7 cellular contexts compared by ENCODE assay signal in the genomic region with DNA sequence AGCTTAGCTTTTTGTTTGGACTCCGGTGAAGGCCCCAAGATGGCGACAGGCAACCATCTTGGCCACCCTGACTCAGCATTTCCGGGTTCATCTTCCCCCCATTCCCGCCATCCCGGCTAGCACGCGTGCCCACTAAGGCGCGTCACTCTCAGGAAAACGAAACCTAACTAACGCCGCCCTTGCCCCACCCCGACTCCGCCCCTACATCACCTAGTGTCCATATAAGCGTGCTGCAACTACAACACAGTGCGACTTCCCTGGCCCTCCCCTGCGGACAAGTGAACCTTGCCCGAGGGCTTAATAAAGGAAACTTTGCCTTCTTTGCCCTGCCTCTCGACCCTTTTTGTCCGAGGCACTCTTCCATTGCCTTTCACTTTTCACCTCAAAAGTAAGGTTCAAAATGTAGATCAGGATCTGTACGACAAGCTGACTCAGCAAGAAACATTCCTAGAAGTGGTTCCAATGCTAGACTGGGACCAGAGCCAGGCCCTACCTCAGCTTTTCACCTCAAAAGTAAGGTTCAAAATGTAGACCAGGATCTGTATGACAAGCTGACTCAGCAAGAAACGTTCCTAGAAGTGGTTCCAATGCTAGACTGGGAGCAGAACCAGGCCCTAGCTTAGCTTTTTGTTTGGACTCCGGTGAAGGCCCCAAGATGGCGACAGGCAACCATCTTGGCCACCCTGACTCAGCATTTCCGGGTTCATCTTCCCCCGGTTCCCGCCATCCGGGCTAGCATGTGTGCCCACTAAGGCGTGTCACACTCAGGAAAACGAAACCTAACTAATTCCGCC. TPM values are rescaled to one million over a fixed set of nuclear protein-coding genes. Genes with fewer than 3 reads are reported as not detected.
DNase-seq lines count a peak whose midpoint lies in the region; ATAC-seq and TF ChIP-seq lines count a peak whose summit lies in the region.
"Not testable (repeated sequence)": the region's sequence is repeated elsewhere in the genome, so short reads cannot be mapped to it uniquely, and the experiment has no call there.

No MANE protein-coding gene starts in this region.

- H3K4me3 ChIP-seq in GM23338; IMR-90 (ENCODE audit: insufficient read depth, low read depth, low read length); neural progenitor cell; suprapubic skin: not testable (repeated sequence)

- not testable (repeated sequence) for H2BK120ac ChIP-seq in IMR-90 (ENCODE audit: low read depth, low read length)

- H3K27ac Mint-ChIP-seq in GM23338, result peak overlapping the region; percentile 72
- H3K27ac Mint-ChIP-seq in activated naive CD8-positive, alpha-beta T cell treated with anti-CD3 and anti-CD28 coated beads, Interleukin-2, amount 50 U/mL, for 24 hours, result peak overlapping the region; percentile 51
- H3K27ac Mint-ChIP-seq in endothelial cell (ENCODE audit: unreplicated experiment), result not testable (repeated sequence)
- peak overlapping the region; percentile 37 for H3K27ac Mint-ChIP-seq in neural progenitor cell

- peaks cover 11% of the 10 kb centered on the region for H3K9me3 ChIP-seq in IMR-90 (ENCODE audit: control insufficient read depth, insufficient read depth, low read length)
- not testable (repeated sequence) for H3K9me3 ChIP-seq in neural progenitor cell (ENCODE audit: low read depth); suprapubic skin

- ATAC-seq in GM23338; IMR-90 (ENCODE audit: low read depth); activated naive CD8-positive, alpha-beta T cell treated with anti-CD3 and anti-CD28 coated beads, Interleukin-2, amount 50 U/mL, for 24 hours; left lobe of liver: not testable (repeated sequence)

- in situ Hi-C loops in IMR-90 (cut with MboI; ENCODE audit: low sequenced_read_pairs), result not testable (repeated sequence)

- not testable (repeated sequence) for H3K4me1 ChIP-seq in GM23338 (ENCODE audit: insufficient read depth); IMR-90 (ENCODE audit: control insufficient read depth, insufficient read depth, low read length); neural progenitor cell; suprapubic skin

- H2AK5ac ChIP-seq in IMR-90 (ENCODE audit: low read depth, low read length), result not testable (repeated sequence)

- not testable (repeated sequence) for TF ChIP-seq CTCF in GM23338 (conservative IDR thresholded peaks at IDR 0.05; ENCODE audit: low read depth in 2 of 2); IMR-90 (conservative IDR thresholded peaks at IDR 0.05; ENCODE audit: low read depth, low read length); endothelial cell (IDR thresholded peaks at IDR 0.05; ENCODE audit: unreplicated experiment); neural progenitor cell (IDR thresholded peaks at IDR 0.05); suprapubic skin (IDR thresholded peaks at IDR 0.05)

- H3K14ac ChIP-seq in IMR-90 (replicated peaks; ENCODE audit: low read depth, low read length), result not testable (repeated sequence)

- 98% methylated on average over 19 of the region's 31 CpGs; no CpG with 5 or more reads in 1 of the 2 experiments for WGBS in IMR-90 (ENCODE audit: extremely low coverage in 2 of 2, insufficient read length in 1 of 2), 2 experiments
- 95% methylated on average over 31 of the region's 31 CpGs for WGBS in suprapubic skin

- TF ChIP-seq EP300 in suprapubic skin (IDR thresholded peaks at IDR 0.05), result not testable (repeated sequence)

- H3K36me3 ChIP-seq in GM23338 (ENCODE audit: insufficient read depth); IMR-90 (ENCODE audit: control insufficient read depth, insufficient read depth, low read length); neural progenitor cell; suprapubic skin: not testable (repeated sequence)

- H3K4me3 Mint-ChIP-seq in GM23338; activated naive CD8-positive, alpha-beta T cell treated with anti-CD3 and anti-CD28 coated beads, Interleukin-2, amount 50 U/mL, for 24 hours: not testable (repeated sequence)
- H3K4me3 Mint-ChIP-seq in endothelial cell (ENCODE audit: unreplicated experiment) (peak overlapping the region; percentile 44), neural progenitor cell (peak overlapping the region; percentile 43)

- H4K20me1 ChIP-seq in GM23338 (replicated peaks; ENCODE audit: insufficient read depth); IMR-90 (ENCODE audit: insufficient read depth, low read length); neural progenitor cell (ENCODE audit: low read depth): not testable (repeated sequence)

- H2AK9ac ChIP-seq in IMR-90 (replicated peaks; ENCODE audit: low read depth, low read length, poor library complexity), result not testable (repeated sequence)

- not testable (repeated sequence) for TF ChIP-seq RAD21 in IMR-90 (IDR thresholded peaks at IDR 0.05; ENCODE audit: low read length)

- H2AFZ ChIP-seq in GM23338; IMR-90 (replicated peaks; ENCODE audit: low read length, poor library complexity); neural progenitor cell (replicated peaks): not testable (repeated sequence)

- H3K36me3 Mint-ChIP-seq in GM23338 (ENCODE audit: low read depth) (peaks cover 46% of the 10 kb centered on the region), endothelial cell (ENCODE audit: low read depth, unreplicated experiment) (peaks cover 21% of the 10 kb centered on the region)
- H3K36me3 Mint-ChIP-seq in activated naive CD8-positive, alpha-beta T cell treated with anti-CD3 and anti-CD28 coated beads, Interleukin-2, amount 50 U/mL, for 24 hours (ENCODE audit: low read depth); neural progenitor cell: not testable (repeated sequence)

- H3K79me2 ChIP-seq in GM23338 (replicated peaks; ENCODE audit: insufficient read depth); neural progenitor cell (ENCODE audit: low read depth): not testable (repeated sequence)

- H2BK15ac ChIP-seq in IMR-90 (ENCODE audit: low read depth, low read length), result not testable (repeated sequence)

- H3K79me1 ChIP-seq in IMR-90 (ENCODE audit: low read depth in 1 of 2, low read length in 2 of 2), result not testable (repeated sequence)

- intact Hi-C loops in IMR-90 (cut with micrococcal nuclease), result not testable (repeated sequence)

- CTCF ChIA-PET in IMR-90 (lab: Yijun Ruan, JAX), result not testable (repeated sequence)

- H3K9me3 Mint-ChIP-seq in GM23338, result peaks cover 73% of the 10 kb centered on the region
- H3K9me3 Mint-ChIP-seq in activated naive CD8-positive, alpha-beta T cell treated with anti-CD3 and anti-CD28 coated beads, Interleukin-2, amount 50 U/mL, for 24 hours, result peaks cover 28% of the 10 kb centered on the region
- not testable (repeated sequence) for H3K9me3 Mint-ChIP-seq in endothelial cell (ENCODE audit: unreplicated experiment)
- H3K9me3 Mint-ChIP-seq in neural progenitor cell, result peaks cover 46% of the 10 kb centered on the region

- not testable (repeated sequence) for H3K9ac ChIP-seq in IMR-90 (ENCODE audit: low read depth, low read length); neural progenitor cell

- H4K91ac ChIP-seq in IMR-90 (ENCODE audit: insufficient read depth, low read depth, low read length), result not testable (repeated sequence)

- H4K8ac ChIP-seq in IMR-90 (ENCODE audit: low read depth in 2 of 2, low read length in 2 of 2), result not testable (repeated sequence)

- POLR2A ChIA-PET in IMR-90 (lab: Charles Lee; ENCODE audit: unreplicated experiment), result not testable (repeated sequence)

- not testable (repeated sequence) for H2BK20ac ChIP-seq in IMR-90 (ENCODE audit: low read depth, low read length)

- H3K4me1 Mint-ChIP-seq in GM23338; activated naive CD8-positive, alpha-beta T cell treated with anti-CD3 and anti-CD28 coated beads, Interleukin-2, amount 50 U/mL, for 24 hours; endothelial cell (ENCODE audit: unreplicated experiment); neural progenitor cell: not testable (repeated sequence)

- H4K5ac ChIP-seq in IMR-90 (ENCODE audit: low read depth, low read length), result not testable (repeated sequence)

- peaks cover 30% of the 10 kb centered on the region; the same call in 1 of the 2 replicates for H3K9me2 ChIP-seq in GM23338 (ENCODE audit: insufficient read depth)

- not testable (repeated sequence) for H3K9me1 ChIP-seq in IMR-90 (ENCODE audit: insufficient read depth, low read length)

- not testable (repeated sequence) for H3K27me3 ChIP-seq in GM23338 (ENCODE audit: insufficient read depth); neural progenitor cell; suprapubic skin
- peaks cover 13% of the 10 kb centered on the region for H3K27me3 ChIP-seq in IMR-90 (ENCODE audit: control insufficient read depth, insufficient read depth, low read length)

- H2BK5ac ChIP-seq in IMR-90 (ENCODE audit: low read depth, low read length, poor library complexity, severe bottlenecking), result not testable (repeated sequence)

- H3K56ac ChIP-seq in IMR-90 (ENCODE audit: extremely low read depth, insufficient read depth, low read length), result not testable (repeated sequence)

- H3K23ac ChIP-seq in IMR-90 (ENCODE audit: low read depth, low read length), result not testable (repeated sequence)

- H3K4ac ChIP-seq in IMR-90 (ENCODE audit: low read depth, low read length), result not testable (repeated sequence)

- dilution Hi-C loops in IMR-90 (cut with HindIII; ENCODE audit: low sequenced_read_pairs, unreplicated experiment), result not testable (repeated sequence)

- BruUV-seq in IMR-90 (replicated peaks; lab: Mats Ljungman, UMichigan), result not testable (repeated sequence)

- TF ChIP-seq POLR2A in IMR-90 (IDR thresholded peaks at IDR 0.05; ENCODE audit: low read depth, low read length); suprapubic skin (IDR thresholded peaks at IDR 0.05): not testable (repeated sequence)

- not testable (repeated sequence) for H3F3A ChIP-seq in GM23338 (replicated peaks; ENCODE audit: low read depth); neural progenitor cell (ENCODE audit: low read depth)

- not testable (repeated sequence) for DNase-seq in GM23338 (ENCODE audit: low spot score); IMR-90; activated naive CD8-positive, alpha-beta T cell treated with anti-CD3 and anti-CD28 coated beads, Interleukin-2, amount 50 U/mL, for 24 hours; endothelial cell (ENCODE audit: low spot score); neural progenitor cell (ENCODE audit: low spot score)
- DNase-seq in left lobe of liver (ENCODE audit: low spot score) (peak; percentile 44), suprapubic skin (ENCODE audit: low spot score in 2 of 2) (peak; percentile 56 to 69)

- H3K27ac ChIP-seq in GM23338 (ENCODE audit: low read depth); IMR-90 (ENCODE audit: insufficient read depth, low read length); neural progenitor cell; suprapubic skin: not testable (repeated sequence)

- peaks cover 17% of the 10 kb centered on the region for H3K27me3 Mint-ChIP-seq in GM23338 (ENCODE audit: insufficient read depth, low read depth, poor library complexity)
- peaks cover 22% of the 10 kb centered on the region for H3K27me3 Mint-ChIP-seq in activated naive CD8-positive, alpha-beta T cell treated with anti-CD3 and anti-CD28 coated beads, Interleukin-2, amount 50 U/mL, for 24 hours
- H3K27me3 Mint-ChIP-seq in endothelial cell (ENCODE audit: unreplicated experiment); neural progenitor cell (ENCODE audit: insufficient read depth, low read depth): not testable (repeated sequence)

- H3K18ac ChIP-seq in IMR-90 (ENCODE audit: low read depth, low read length), result not testable (repeated sequence)

- not testable (repeated sequence) for H3K4me2 ChIP-seq in GM23338; IMR-90 (ENCODE audit: low read depth, low read length); neural progenitor cell

RNA-seq across cellular contexts. Expression of gene TMEM97, which starts 51.9 kb away (rescaled TPM):
- 101 and 106 TPM in 2 replicates for total RNA-seq in GM23338 (2014; rRNA removed; shearing (Covaris generic))
- polyA plus RNA-seq in GM23338 (2016; fragmentation: Nextera tagmentation; extraction: Ambion mirVana) (216 and 225 TPM in 2 replicates), IMR-90 (2012; rRNA removed) (10.4 and 12.3 TPM in 2 replicates)
- total RNA-seq in IMR-90 (2012; rRNA removed) (21.3 and 23.1 TPM in 2 replicates), endothelial cell (ENCODE audit: unreplicated experiment) (59.4 TPM), left lobe of liver (29.6 TPM), neural progenitor cell (ENCODE audit: low replicate concordance) (126 and 136 TPM in 2 replicates), suprapubic skin (10 to 100 TPM; 15.4 to 28.2 (median 20.9) TPM)
- 5.1 and 8.9 TPM in 2 replicates for polyA plus RNA-seq in IMR-90 (2012; cell fraction: cytosol; rRNA removed)
- 1.6 and 2.6 TPM in 2 replicates for polyA plus RNA-seq in IMR-90 (2012; cell fraction: nucleus; rRNA removed; ENCODE audit: low replicate concordance)
